8 cellular contexts compared by ENCODE assay signal in genomic region chr15:28322129-28322588, GRCh38. TPM values are rescaled to one million over a fixed set of nuclear protein-coding genes. Genes with fewer than 3 reads are reported as not detected.
DNase-seq lines count a peak whose midpoint lies in the region; ATAC-seq, FAIRE-seq and TF ChIP-seq lines count a peak whose summit lies in the region.
"Not testable (repeated sequence)": the region's sequence is repeated elsewhere in the genome, so short reads cannot be mapped to it uniquely, and the experiment has no call there.

Gene HERC2 (minus strand): TSS chr15:28322179. CDS start chr15:28321433, 746 bp downstream.

- peak within 1 kb of the TSS; percentile 88 for H3K27ac Mint-ChIP-seq in activated naive CD4-positive, alpha-beta T cell treated with anti-CD3 and anti-CD28 coated beads for 36 hours
- H3K27ac Mint-ChIP-seq in naive B cell, result peak within 1 kb of the TSS; percentile 14 to 98 (median 92)

- not testable (repeated sequence) for H3K4me1 Mint-ChIP-seq in activated naive CD4-positive, alpha-beta T cell treated with anti-CD3 and anti-CD28 coated beads for 36 hours (ENCODE audit: low read depth); naive B cell

- H3K27ac ChIP-seq in A549 (peak within 1 kb of the TSS; percentile 65 to 83; a peak in 5 of 6 replicates), right atrium auricular region (peak within 1 kb of the TSS in 1 of 2 donors; percentile 43), small intestine (ENCODE audit: low read depth in 1 of 2, low read length in 1 of 2) (peak within 1 kb of the TSS in 1 of 2 donors; percentile 38)
- H3K27ac ChIP-seq in ectodermal cell (ENCODE audit: insufficient read depth, low read depth, low read length, poor library complexity, severe bottlenecking), result not testable (repeated sequence)

- H3K4me3 ChIP-seq in A549 (peak within 1 kb of the TSS; percentile 53), H7 (ENCODE audit: insufficient read depth, low read depth, low read length) (peak within 1 kb of the TSS; percentile 29), ectodermal cell (ENCODE audit: insufficient read depth, low read depth, low read length) (peak within 1 kb of the TSS; percentile 20), right atrium auricular region (peak within 1 kb of the TSS; percentile 42 to 49), small intestine (ENCODE audit: low read depth in 1 of 2, low read length in 2 of 2) (peak within 1 kb of the TSS in 1 of 2 donors; percentile 48)

- not testable (repeated sequence) for DNase-seq in A549 (ENCODE audit: low read depth in 1 of 2, low spot score in 1 of 2); H7; RPMI7951 (ENCODE audit: low read depth); activated naive CD4-positive, alpha-beta T cell treated with anti-CD3 and anti-CD28 coated beads for 36 hours; right atrium auricular region (ENCODE audit: low spot score); naive B cell; small intestine

- H3K36me3 ChIP-seq in H7 (replicated peaks; ENCODE audit: control insufficient read depth, insufficient read depth, low read length); ectodermal cell (ENCODE audit: control insufficient read depth, insufficient read depth, low read length); right atrium auricular region; small intestine (ENCODE audit: control insufficient read depth in 2 of 2, insufficient read depth in 2 of 2, low read length in 2 of 2): not testable (repeated sequence)

- not testable (repeated sequence) for TF ChIP-seq EP300 in A549 (IDR thresholded peaks at IDR 0.05)

- TF ChIP-seq CTCF in A549 (IDR thresholded peaks at IDR 0.05); right atrium auricular region (IDR thresholded peaks at IDR 0.05): not testable (repeated sequence)

- H3K4me1 ChIP-seq in A549; ectodermal cell (ENCODE audit: control insufficient read depth, insufficient read depth, low read length); right atrium auricular region; small intestine (ENCODE audit: control insufficient read depth in 2 of 2, insufficient read depth in 1 of 2, low read depth in 1 of 2, low read length in 1 of 2): not testable (repeated sequence)

- CTCF ChIA-PET in A549 (lab: Yijun Ruan, JAX); activated naive CD4-positive, alpha-beta T cell treated with anti-CD3 and anti-CD28 coated beads for 36 hours (lab: Charles Lee): not testable (repeated sequence)

- peak within 1 kb of the TSS; percentile 69 for H3K4me2 ChIP-seq in A549

- not testable (repeated sequence) for H3K9me3 Mint-ChIP-seq in activated naive CD4-positive, alpha-beta T cell treated with anti-CD3 and anti-CD28 coated beads for 36 hours; naive B cell

- FAIRE-seq in A549 (lab: Jason Lieb, UNC); small intestine (lab: Jason Lieb, UNC): not testable (repeated sequence)

- POLR2A ChIA-PET in A549 (lab: Yijun Ruan, JAX), result not testable (repeated sequence)

- intact Hi-C loops in activated naive CD4-positive, alpha-beta T cell treated with anti-CD3 and anti-CD28 coated beads for 36 hours (cut with micrococcal nuclease), result not testable (repeated sequence)

- H3K27me3 Mint-ChIP-seq in activated naive CD4-positive, alpha-beta T cell treated with anti-CD3 and anti-CD28 coated beads for 36 hours (ENCODE audit: low read depth); naive B cell: not testable (repeated sequence)

- not testable (repeated sequence) for H3K36me3 Mint-ChIP-seq in activated naive CD4-positive, alpha-beta T cell treated with anti-CD3 and anti-CD28 coated beads for 36 hours (ENCODE audit: low read depth); naive B cell

- not testable (repeated sequence) for ATAC-seq in A549; naive B cell (ENCODE audit: low read depth in 2 of 2)

- peak within 1 kb of the TSS; percentile 97 for H3K4me3 Mint-ChIP-seq in activated naive CD4-positive, alpha-beta T cell treated with anti-CD3 and anti-CD28 coated beads for 36 hours
- peak within 1 kb of the TSS; percentile 90 to 100 (median 98) for H3K4me3 Mint-ChIP-seq in naive B cell

- not testable (repeated sequence) for H3K9me3 ChIP-seq in A549; ectodermal cell (ENCODE audit: control insufficient read depth, low read length); right atrium auricular region; small intestine (ENCODE audit: control insufficient read depth, low read depth)

- H3K27me3 ChIP-seq in H7 (ENCODE audit: control insufficient read depth, insufficient read depth, low read length); ectodermal cell (ENCODE audit: control insufficient read depth, insufficient read depth, low read length, poor library complexity, severe bottlenecking); right atrium auricular region; small intestine (ENCODE audit: control insufficient read depth in 2 of 2, insufficient read depth in 2 of 2, low read length in 2 of 2): not testable (repeated sequence)

- TF ChIP-seq RAD21 in A549 (conservative IDR thresholded peaks at IDR 0.05 in 1 of 2, IDR thresholded peaks at IDR 0.05 in 1 of 2), result not testable (repeated sequence)

- WGBS in A549 (ENCODE audit: missing lambda C conversion rate), result no CpG with 5 or more reads among the region's 52 CpGs
- WGBS in ectodermal cell, 2 experiments, result no CpG with 5 or more reads among the region's 52 CpGs
- WGBS in small intestine, 3 donors, result no CpG with 5 or more reads among the region's 52 CpGs

- not testable (repeated sequence) for TF ChIP-seq POLR2A in A549 (IDR thresholded peaks at IDR 0.05; ENCODE audit: low read length)

RNA-seq across cellular contexts. Expression of gene HERC2, which starts in this region (rescaled TPM):
- polyA plus RNA-seq in A549 (2011; rRNA removed) (32.8 and 40.9 TPM in 2 replicates), A549 (2017; fragmentation: RNase III; extraction: RNeasy Plus Mini Kit Qiagen cat#74134 plus additional on column Dnase treatment) (31.4 to 34.2 TPM (median 33.4 TPM) in 3 replicates), naive B cell (ENCODE audit: low read depth in 6 of 6) (10 to 100 TPM in 3 of 6 donors, 1 to 10 TPM in 3; 2.4 to 16.9 (median 9.7) TPM), small intestine (10 to 100 TPM; 23.2 to 29.6 (median 24.2) TPM)
- 46.7 and 51.5 TPM in 2 replicates for polyA plus RNA-seq in A549 (2012; cell fraction: cytosol; rRNA removed)
- polyA plus RNA-seq in A549 (2012; cell fraction: nucleus; rRNA removed), result 176 and 222 TPM in 2 replicates
- polyA minus RNA-seq in A549 (2011; rRNA and poly(A)+ RNA removed), result 92.4 and 113 TPM in 2 replicates
- total RNA-seq in H7 (2014; rRNA removed; shearing (Covaris generic)), result 33.2 and 49.4 TPM in 2 replicates
- total RNA-seq in RPMI7951 (2014; rRNA removed; shearing (Covaris generic)), result 20.4 and 28.7 TPM in 2 replicates
- total RNA-seq in activated naive CD4-positive, alpha-beta T cell treated with anti-CD3 and anti-CD28 coated beads for 36 hours, result 10 to 100 TPM; 26.6 to 31.6 TPM
- 25.4 TPM for polyA plus RNA-seq in ectodermal cell (2013, experiment 1 of 4)
- 32.1 TPM for polyA plus RNA-seq in ectodermal cell (2013, experiment 2 of 4)
- polyA plus RNA-seq in ectodermal cell (2013, experiment 3 of 4), result 21.3 TPM
- 26.1 TPM for polyA plus RNA-seq in ectodermal cell (2013, experiment 4 of 4)
- total RNA-seq in right atrium auricular region, result 10 to 100 TPM; 50.8 to 62.4 TPM
